Comparison of ENCODE assay signal across 29 cellular contexts in the genomic region with DNA sequence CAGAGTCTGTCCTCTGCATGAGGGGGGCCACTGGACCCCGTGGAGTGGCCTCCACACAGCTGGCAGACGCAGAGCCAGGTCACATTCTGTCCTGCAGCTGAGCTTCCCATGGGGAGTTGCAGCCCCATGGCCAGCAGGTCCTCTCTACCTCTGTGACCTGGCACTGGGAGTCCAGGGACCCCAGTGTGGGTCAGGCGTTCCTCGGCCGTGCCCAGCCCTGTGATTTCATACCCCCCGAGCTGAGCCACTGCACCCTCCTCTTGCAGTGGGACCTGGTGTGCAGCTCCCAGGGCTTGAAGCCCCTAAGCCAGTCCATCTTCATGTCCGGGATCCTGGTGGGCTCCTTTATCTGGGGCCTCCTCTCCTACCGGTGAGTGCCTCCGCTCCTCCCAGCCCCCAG. TPM values are rescaled to one million over a fixed set of nuclear protein-coding genes. Genes with fewer than 3 reads are reported as not detected.
"Had no signal": no experiment of that assay in that cellular context is flagged by ENCODE, and none has a peak within 500 bp of the region (broad histone marks: within the 10 kb centered on the region; RNA-seq: fewer than 3 reads in every experiment).

No MANE protein-coding gene starts in this region.

- ATAC-seq: activated T-cell treated with anti-CD3 and anti-CD28 coated beads, Interleukin-2, amount 50 U/mL, for 4 hours; gastrocnemius medialis; left colon; T-cell had no signal

- H3K9ac ChIP-seq: parathyroid adenoma had no signal

- H3K27ac ChIP-seq: adrenal gland, ascending aorta, esophagus squamous epithelium, gastrocnemius medialis, parathyroid adenoma had no signal

- DNase-seq: activated CD4-positive, alpha-beta T cell treated with anti-CD3 and anti-CD28 coated beads, Interleukin-2, amount 50 U/mL, for 4 hours; activated CD8-positive, alpha-beta memory T cell treated with anti-CD3 and anti-CD28 coated beads, Interleukin-2, amount 50 U/mL, for 48 hours; activated naive CD4-positive, alpha-beta T cell; activated T-cell treated with anti-CD3 and anti-CD28 coated beads, Interleukin-2, amount 50 U/mL, for 4 hours; central memory CD4-positive, alpha-beta T cell; esophagus squamous epithelium; gastrocnemius medialis; hypothalamus; left colon; naive B cell; right cardiac atrium; stimulated activated CD4-positive, alpha-beta T cell treated with anti-CD3 and anti-CD28 coated beads, Interleukin-1b, Interleukin-23, amount 100 ng/mL, for 48 hours; T-cell had no signal

- H3K36me3 Mint-ChIP-seq: activated naive CD8-positive, alpha-beta T cell; naive B cell; T-cell had no signal

- H2AFZ ChIP-seq: parathyroid adenoma had no signal

- H3K4me3 Mint-ChIP-seq: activated naive CD8-positive, alpha-beta T cell; activated T-cell treated with anti-CD3 and anti-CD28 coated beads, Interleukin-2, amount 50 U/mL, for 4 hours; naive B cell; stimulated activated naive CD8-positive, alpha-beta T cell treated with anti-CD3 and anti-CD28 coated beads, Interleukin-15, Interleukin-2, amounts not matched to agents 100 ng/mL and 50 ng/mL, for 24 hours; T-cell; T-helper 2 cell treated with Interferon-gamma antibody and Interleukin-4, amounts not matched to agents 5 μg/mL and 100 μg/mL, for 36 hours had no signal

- H3K36me3 ChIP-seq: adrenal gland, ascending aorta, esophagus squamous epithelium, gastrocnemius medialis, thyroid gland had no signal

- H3K27me3 ChIP-seq: adrenal gland, ascending aorta, dorsolateral prefrontal cortex, gastrocnemius medialis, thyroid gland had no signal

- H3K4me1 ChIP-seq: parathyroid adenoma had no signal

- H3K9me3 ChIP-seq: adrenal gland, ascending aorta, esophagus squamous epithelium, gastrocnemius medialis, thyroid gland had no signal

- H3K27me3 Mint-ChIP-seq: activated naive CD8-positive, alpha-beta T cell; stimulated activated naive CD8-positive, alpha-beta T cell treated with anti-CD3 and anti-CD28 coated beads, Interleukin-15, Interleukin-2, amounts not matched to agents 100 ng/mL and 50 ng/mL, for 24 hours had no signal

- H3K27ac Mint-ChIP-seq: activated naive CD8-positive, alpha-beta T cell; activated T-helper 2 cell treated with anti-CD3 and anti-CD28 coated beads, Interferon-gamma antibody, Interleukin-2, Interleukin-4, amounts not matched to agents 10 μg/mL and 5 μg/mL and 100 μg/mL, durations not matched to agents 14 hours and 24 hours and 36 hours; naive B cell; stimulated activated naive CD8-positive, alpha-beta T cell treated with anti-CD3 and anti-CD28 coated beads, Interleukin-15, Interleukin-2, amounts not matched to agents 100 ng/mL and 50 ng/mL, for 24 hours; T-cell; T-helper 2 cell treated with Interferon-gamma antibody and Interleukin-4, amounts not matched to agents 5 μg/mL and 100 μg/mL, for 36 hours had no signal

- H3K9me3 Mint-ChIP-seq: activated T-cell treated with anti-CD3 and anti-CD28 coated beads, Interleukin-2, amount 50 U/mL, for 4 hours; activated T-helper 2 cell treated with anti-CD3 and anti-CD28 coated beads, Interferon-gamma antibody, Interleukin-2, Interleukin-4, amounts not matched to agents 10 μg/mL and 5 μg/mL and 100 μg/mL, durations not matched to agents 14 hours and 24 hours and 36 hours; naive B cell; stimulated activated naive CD8-positive, alpha-beta T cell treated with anti-CD3 and anti-CD28 coated beads, Interleukin-15, Interleukin-2, amounts not matched to agents 100 ng/mL and 50 ng/mL, for 24 hours; T-cell; T-helper 2 cell treated with Interferon-gamma antibody and Interleukin-4, amounts not matched to agents 5 μg/mL and 100 μg/mL, for 36 hours had no signal

- H3K79me2 ChIP-seq: parathyroid adenoma had no signal

- H3K4me3 ChIP-seq: adrenal gland, ascending aorta, dorsolateral prefrontal cortex, esophagus squamous epithelium, gastrocnemius medialis, thyroid gland had no signal

RNA-seq across cellular contexts. Expression of a gene that starts 3.1 kb away (rescaled TPM):
- total RNA-seq: activated CD8-positive, alpha-beta memory T cell treated with anti-CD3 and anti-CD28 coated beads for 36 hours; activated T-cell treated with anti-CD3 and anti-CD28 coated beads, Interleukin-2, amount 50 U/mL, for 4 hours; activated T-helper 2 cell treated with anti-CD3 and anti-CD28 coated beads, Interferon-gamma antibody, Interleukin-2, Interleukin-4, amounts not matched to agents 10 μg/mL and 5 μg/mL and 100 μg/mL, durations not matched to agents 14 hours and 24 hours and 36 hours; ascending aorta; esophagus squamous epithelium; gastrocnemius medialis; mesenteric fat pad; pulmonary artery endothelial cell; right cardiac atrium; skeletal muscle tissue; T-cell; thyroid gland had no signal
- polyA plus RNA-seq: right cardiac atrium had no signal

RNA-seq across cellular contexts. Expression of a gene that starts 32.2 kb away (rescaled TPM):
- total RNA-seq: activated CD8-positive, alpha-beta memory T cell treated with anti-CD3 and anti-CD28 coated beads for 36 hours; activated T-cell treated with anti-CD3 and anti-CD28 coated beads, Interleukin-2, amount 50 U/mL, for 4 hours; activated T-helper 2 cell treated with anti-CD3 and anti-CD28 coated beads, Interferon-gamma antibody, Interleukin-2, Interleukin-4, amounts not matched to agents 10 μg/mL and 5 μg/mL and 100 μg/mL, durations not matched to agents 14 hours and 24 hours and 36 hours; adrenal gland; ascending aorta; dorsolateral prefrontal cortex; esophagus squamous epithelium; gastrocnemius medialis; left colon; lower leg skin; mucosa of gallbladder; pulmonary artery endothelial cell; right cardiac atrium; skeletal muscle tissue; T-cell; thyroid gland; ureter had no signal
- polyA plus RNA-seq: adrenal gland, right cardiac atrium had no signal
